ENCODE assay signal across 18 cellular contexts in the genomic region with DNA sequence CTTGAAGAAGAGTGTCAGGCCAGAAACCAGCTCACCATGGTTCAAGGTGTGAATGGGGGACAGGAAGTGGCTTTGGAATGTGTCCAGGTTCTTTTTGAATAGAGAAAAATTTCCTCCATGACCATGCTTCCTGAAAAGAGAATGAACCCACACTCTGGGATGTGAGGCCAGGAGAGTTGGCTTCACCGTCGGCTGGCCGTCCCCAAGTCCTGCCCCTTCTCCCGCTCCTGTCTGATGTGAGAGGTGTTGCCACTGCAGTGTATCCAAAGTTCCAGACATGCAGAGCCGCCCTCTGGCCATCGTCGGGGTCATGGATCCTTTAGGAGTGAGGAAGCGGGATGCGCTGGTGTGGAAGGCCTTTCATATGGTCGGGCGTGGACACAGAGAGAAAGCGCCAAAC.
DNase-seq lines count a peak whose midpoint lies in the region; ATAC-seq, FAIRE-seq and TF ChIP-seq lines count a peak whose summit lies in the region.
"Had no signal": no experiment of that assay in that cellular context is flagged by ENCODE, and none has a peak within 500 bp of the region (broad histone marks: within the 10 kb centered on the region; RNA-seq: fewer than 3 reads in every experiment).

No MANE protein-coding gene starts in this region.

- H3K23ac ChIP-seq in mesenchymal stem cell (ENCODE audit: low read length in 2 of 2) = no peak overlapping the region

- H2BK15ac ChIP-seq in mesenchymal stem cell (ENCODE audit: low read depth, poor library complexity, severe bottlenecking) = no peak overlapping the region

- H4K20me1 ChIP-seq in PC-3 (ENCODE audit: low read length) = no peaks in the 10 kb centered on the region

- H3K4ac ChIP-seq in mesenchymal stem cell (ENCODE audit: low read depth in 1 of 2, low read length in 2 of 2) = peak overlapping the region; percentile 54 to 91

- H2BK12ac ChIP-seq in mesenchymal stem cell (ENCODE audit: low read length in 2 of 2) = peak overlapping the region; percentile 64 to 87

- no peaks in the 10 kb centered on the region for H3K79me2 ChIP-seq in PC-3 (ENCODE audit: low read length)

- intact Hi-C loops in PC-3 (cut with micrococcal nuclease) = no loop called here
- intact Hi-C loops in thyroid gland (cut with DNase I) = no loop called here

- TF ChIP-seq CTCF in PC-3 (conservative IDR thresholded peaks at IDR 0.05; ENCODE audit: low read depth, low read length) = no peak
- no peak for TF ChIP-seq CTCF in thyroid gland (IDR thresholded peaks at IDR 0.05)

- H3K18ac ChIP-seq in mesenchymal stem cell (ENCODE audit: low read depth in 1 of 2, low read length in 2 of 2) = peak overlapping the region; percentile 71 to 95

- TF ChIP-seq POLR2A in thyroid gland (IDR thresholded peaks at IDR 0.05) = no peak

- H2BK5ac ChIP-seq in mesenchymal stem cell (ENCODE audit: low read depth, low read length, poor library complexity, severe bottlenecking) = no peak overlapping the region

- peaks cover 13% of the 10 kb centered on the region for H3K79me1 ChIP-seq in mesenchymal stem cell (replicated peaks; ENCODE audit: low read length, poor library complexity, severe bottlenecking)

- WGBS in mesenchymal stem cell = 92% methylated on average over 12 of the region's 12 CpGs
- WGBS in thyroid gland, 2 donors = 78 to 89% methylated on average over 10 to 12 of the region's 12 CpGs

- H3K27ac ChIP-seq in PC-3 (ENCODE audit: low read length) (peak overlapping the region; percentile 18; the same call in 1 of the 2 replicates), mesenchymal stem cell (ENCODE audit: low read length, poor library complexity, severe bottlenecking) (peak overlapping the region; percentile 22), thyroid gland (peak overlapping the region; percentile 5 to 70 (median 63))

- H2AFZ ChIP-seq in PC-3 (ENCODE audit: low read length) (no peak overlapping the region), mesenchymal stem cell (ENCODE audit: low read depth, low read length) (no peak overlapping the region)

- no TSS peak for BruUV-seq in PC-3 (replicated peaks; lab: Mats Ljungman, UMichigan)

- H3K36me3 ChIP-seq in PC-3 (ENCODE audit: low read depth, low read length) (no peaks in the 10 kb centered on the region), mesenchymal stem cell (ENCODE audit: control insufficient read depth in 1 of 2, insufficient read depth in 2 of 2, low read depth in 1 of 2, low read length in 2 of 2) (peaks cover 4 to 35% of the 10 kb centered on the region in 2 experiments), thyroid gland (no peaks in the 10 kb centered on the region)
- H3K36me3 ChIP-seq: right lobe of liver had no signal

- H3K9me2 ChIP-seq in PC-3 (replicated peaks; ENCODE audit: low read length) = no peaks in the 10 kb centered on the region

- peak overlapping the region; percentile 92 for H4K91ac ChIP-seq in mesenchymal stem cell (ENCODE audit: low read length)

- H3K4me1 ChIP-seq in PC-3 (ENCODE audit: insufficient read depth, low read length) (peaks cover 32% of the 10 kb centered on the region), mesenchymal stem cell (ENCODE audit: control insufficient read depth, insufficient read depth, low read depth, low read length) (peaks cover 61% of the 10 kb centered on the region), thyroid gland (peaks cover 28 to 79% of the 10 kb centered on the region in 2 donors)

- no peak for DNase-seq in PC-3
- peak; percentile 50 for DNase-seq in dermis blood vessel endothelial cell
- peak; percentile 33 for DNase-seq in mesenchymal stem cell
- no peak for DNase-seq in thyroid gland
- no peak for DNase-seq in SIG-M5 treated with dmso at 0.1 percent for 504 hours (lab: John Stamatoyannopoulos, UW; ENCODE audit: unreplicated experiment)
- DNase-seq in RCC 7860 (ENCODE audit: low spot score) = no peak
- DNase-seq: activated CD4-positive, alpha-beta memory T cell treated with anti-CD3 and anti-CD28 coated beads, Interleukin-2, amount 10 ng/mL, durations not matched to agents 7 days and 5 days; C1 segment of cervical spinal cord; erythroblast; hypothalamus; natural killer cell; NCI-H1048; NK-92 treated with Interleukin-12 subunit alpha and Interleukin-12 subunit beta, amount 100 ng/mL, for 24 hours; right lobe of liver; stimulated activated CD4-positive, alpha-beta T cell treated with anti-CD3 and anti-CD28 coated beads, Interleukin-4, amount 100 ng/mL, for 4 hours had no signal

- no peak overlapping the region for H3K9ac ChIP-seq in PC-3 (ENCODE audit: low read length)
- H3K9ac ChIP-seq in mesenchymal stem cell (ENCODE audit: low read length) = no peak overlapping the region

- CTCF ChIA-PET in PC-3 (lab: Charles Lee) = no interaction called here

- H3K4me3 ChIP-seq in PC-3 (ENCODE audit: low read length) (no peak overlapping the region), mesenchymal stem cell (ENCODE audit: insufficient read depth in 1 of 2, low read depth in 1 of 2, low read length in 2 of 2) (no peak overlapping the region), thyroid gland (replicated peaks in 1 of 3) (no peak overlapping the region)
- H3K4me3 ChIP-seq: right lobe of liver had no signal

- no peaks in the 10 kb centered on the region for H3K9me3 ChIP-seq in PC-3 (ENCODE audit: low read length)
- H3K9me3 ChIP-seq in mesenchymal stem cell (ENCODE audit: control insufficient read depth, low read length) = no peaks in the 10 kb centered on the region
- H3K9me3 ChIP-seq in thyroid gland = no peaks in the 10 kb centered on the region
- H3K9me3 ChIP-seq: right lobe of liver had no signal

- H3K27me3 ChIP-seq in PC-3 (ENCODE audit: low read length) (no peaks in the 10 kb centered on the region), mesenchymal stem cell (ENCODE audit: control insufficient read depth in 1 of 2, insufficient read depth in 1 of 2, low read length in 2 of 2) (no peaks in the 10 kb centered on the region), thyroid gland (no peaks in the 10 kb centered on the region)
- H3K27me3 ChIP-seq: right lobe of liver had no signal

- no peak for FAIRE-seq in RCC 7860 (lab: Jason Lieb, UNC)

- H3F3A ChIP-seq in PC-3 (ENCODE audit: low read length, unreplicated experiment) = no peaks in the 10 kb centered on the region

- H2BK120ac ChIP-seq in mesenchymal stem cell (ENCODE audit: low read depth, low read length) = peak overlapping the region; percentile 84

- peak overlapping the region; percentile 67 for H4K8ac ChIP-seq in mesenchymal stem cell (ENCODE audit: low read length)

- POLR2A ChIA-PET in PC-3 (lab: Charles Lee; ENCODE audit: unreplicated experiment) = no interaction called here

- peak overlapping the region; percentile 2 for H2AK5ac ChIP-seq in mesenchymal stem cell (ENCODE audit: low read length, severe bottlenecking)

- no peak overlapping the region for H3K4me2 ChIP-seq in PC-3 (ENCODE audit: low read length)
- no peak overlapping the region for H3K4me2 ChIP-seq in mesenchymal stem cell (ENCODE audit: low read length, poor library complexity, severe bottlenecking)

- H3K14ac ChIP-seq in mesenchymal stem cell (ENCODE audit: low read length in 2 of 2) = peak overlapping the region in 1 of 2 experiments; percentile 74

- ATAC-seq in PC-3 (no peak), HG03432 (IDR thresholded peaks at IDR 0.05; ENCODE audit: unreplicated experiment) (no peak), GM19467 (IDR thresholded peaks at IDR 0.05; ENCODE audit: unreplicated experiment) (no peak)
- ATAC-seq: natural killer cell, SK-N-SH treated with all-trans-retinoic acid at 6 μM for 48 hours had no signal

Comparison
In these comparisons a context has a peak if more than half of its experiments do, and no peak if none do; other contexts are left out.
1. DNase-seq: peak in dermis blood vessel endothelial cell (single experiment) and mesenchymal stem cell (single experiment); none in PC-3 (single experiment), thyroid gland (0 of 2), SIG-M5 treated with dmso at 0.1 percent for 504 hours (single experiment) and RCC 7860 (single experiment).
2. Peak in every context shown above with its lines, with median percentiles within 50 percentile points of each other: H3K27ac ChIP-seq.